8 cellular contexts compared by ENCODE assay signal in genomic region chr7:3092468-3092867, GRCh38.
DNase-seq lines count a peak whose midpoint lies in the region; ATAC-seq and TF ChIP-seq lines count a peak whose summit lies in the region.

No MANE protein-coding gene starts in this region.

- in situ Hi-C loops in KBM-7 (cut with MboI; ENCODE audit: low pct_unique_long_range_greater_than_20kb, low sequenced_read_pairs) = no loop called here

- no peak overlapping the region for H3K4me3 ChIP-seq in coronary artery

- H3K27ac ChIP-seq in coronary artery = no peak overlapping the region

- no peak for TF ChIP-seq CTCF in coronary artery (IDR thresholded peaks at IDR 0.05)

- peak; percentile 52 for ATAC-seq in GM19468 (IDR thresholded peaks at IDR 0.05; ENCODE audit: extremely low read depth, unreplicated experiment)

- peak; percentile 31 for DNase-seq in Ammon's horn (ENCODE audit: low spot score)
- DNase-seq in KBM-7 = peak; percentile 83
- peak; percentile 78 to 83 for DNase-seq in activated T-cell treated with anti-CD3 and anti-CD28 coated beads, Interleukin-2, amount 50 U/mL, for 48 hours
- DNase-seq in pons (ENCODE audit: low spot score) = peak; percentile 37
- no peak for DNase-seq in SIG-M5 treated with dmso at 0.1 percent for 504 hours (lab: John Stamatoyannopoulos, UW; ENCODE audit: unreplicated experiment)
- no peak for DNase-seq in coronary artery (ENCODE audit: low spot score)
- no peak for DNase-seq in DMS153 treated with DMSO at 0.1 percent for 48 hours (lab: John Stamatoyannopoulos, UW; ENCODE audit: unreplicated experiment)

Comparison
In these comparisons a context has a peak if more than half of its experiments do, and no peak if none do; other contexts are left out.
1. DNase-seq: peak in Ammon's horn (single experiment), KBM-7 (single experiment), activated T-cell treated with anti-CD3 and anti-CD28 coated beads, Interleukin-2, amount 50 U/mL, for 48 hours (2 of 2) and pons (single experiment); none in SIG-M5 treated with dmso at 0.1 percent for 504 hours (single experiment), coronary artery (single experiment) and DMS153 treated with DMSO at 0.1 percent for 48 hours (single experiment).